In genomic region chr2:170271340-170271739, GRCh38 we compare ENCODE assay signal across 19 cellular contexts.
DNase-seq lines count a peak whose midpoint lies in the region; ATAC-seq and TF ChIP-seq lines count a peak whose summit lies in the region.
"Had no signal": no experiment of that assay in that cellular context is flagged by ENCODE, and none has a peak within 500 bp of the region (broad histone marks: within the 10 kb centered on the region; RNA-seq: fewer than 3 reads in every experiment).

No MANE protein-coding gene starts in this region.

- no peaks in the 10 kb centered on the region for H3K9me3 ChIP-seq in right atrium auricular region
- no peaks in the 10 kb centered on the region for H3K9me3 ChIP-seq in sigmoid colon
- H3K9me3 ChIP-seq: Peyer's patch had no signal

- H3K27me3 ChIP-seq in right atrium auricular region (no peaks in the 10 kb centered on the region), sigmoid colon (no peaks in the 10 kb centered on the region)
- H3K27me3 ChIP-seq: hepatocyte, Peyer's patch had no signal

- no peak for TF ChIP-seq CTCF in right atrium auricular region (IDR thresholded peaks at IDR 0.05)
- TF ChIP-seq CTCF in sigmoid colon (IDR thresholded peaks at IDR 0.05), result no peak

- intact Hi-C loops in sigmoid colon (cut with DNase I), result no loop called here

- H3K4me3 ChIP-seq in right atrium auricular region (no peak overlapping the region), sigmoid colon (no peak overlapping the region)
- H3K4me3 ChIP-seq: hepatocyte, Peyer's patch had no signal

- peak; percentile 65 for DNase-seq in DMS53 (lab: John Stamatoyannopoulos, UW)
- DNase-seq in NCI-H1436 treated with DMSO at 0.1 percent for 48 hours (lab: John Stamatoyannopoulos, UW), result peak; percentile 86
- peak; percentile 26 for DNase-seq in NCI-H345 treated with DMSO at 0.1 percent for 48 hours (lab: John Stamatoyannopoulos, UW; ENCODE audit: unreplicated experiment)
- DNase-seq in right atrium auricular region (ENCODE audit: low spot score), result no peak
- DNase-seq in NCI-H82 treated with DMSO at 0.1 percent for 48 hours (lab: John Stamatoyannopoulos, UW; ENCODE audit: unreplicated experiment), result no peak
- DNase-seq in sigmoid colon, result no peak
- DNase-seq in germinal center (ENCODE audit: low spot score), result no peak
- DNase-seq: activated CD8-positive, alpha-beta T cell treated with anti-CD3 and anti-CD28 coated beads, Interleukin-2, amount 10 ng/mL, durations not matched to agents 7 days and 5 days; cerebellar nuclear complex; GDM1; GOT3; midbrain; NCI-H524 treated with DMSO at 0.1 percent for 48 hours; nucleus accumbens; Peyer's patch; stimulated activated CD4-positive, alpha-beta T cell treated with anti-CD3 and anti-CD28 coated beads, Interleukin-4, amount 100 ng/mL, for 1 hour; SW 1271 had no signal

- H3K36me3 ChIP-seq in right atrium auricular region (no peaks in the 10 kb centered on the region), sigmoid colon (no peaks in the 10 kb centered on the region)
- H3K36me3 ChIP-seq: Peyer's patch had no signal

- no peak for ATAC-seq in GM21825 (IDR thresholded peaks at IDR 0.05; ENCODE audit: unreplicated experiment)
- ATAC-seq: activated CD8-positive, alpha-beta T cell treated with anti-CD3 and anti-CD28 coated beads, Interleukin-2, amount 10 ng/mL, durations not matched to agents 7 days and 5 days had no signal

- no peak for TF ChIP-seq POLR2A in sigmoid colon (IDR thresholded peaks at IDR 0.05)

- WGBS in sigmoid colon, 2 donors, result 23 to 62% methylated on average over 1 of the region's 1 CpG

- H3K4me1 ChIP-seq in right atrium auricular region (no peaks in the 10 kb centered on the region), sigmoid colon (no peaks in the 10 kb centered on the region)
- H3K4me1 ChIP-seq: Peyer's patch had no signal

- no peak for TF ChIP-seq EP300 in sigmoid colon (IDR thresholded peaks at IDR 0.05)

- peak overlapping the region; percentile 18 to 58 for H3K27ac ChIP-seq in right atrium auricular region
- H3K27ac ChIP-seq in sigmoid colon, result no peak overlapping the region
- H3K27ac ChIP-seq: hepatocyte, Peyer's patch had no signal

Comparison
In these comparisons a context has a peak if more than half of its experiments do, and no peak if none do; other contexts are left out.
1. DNase-seq: peak in DMS53 (single experiment), NCI-H1436 treated with DMSO at 0.1 percent for 48 hours (single experiment) and NCI-H345 treated with DMSO at 0.1 percent for 48 hours (single experiment); none in right atrium auricular region (single experiment), NCI-H82 treated with DMSO at 0.1 percent for 48 hours (single experiment), sigmoid colon (single experiment) and germinal center (single experiment).
2. H3K27ac ChIP-seq: peak in right atrium auricular region (2 of 2); none in sigmoid colon (0 of 4).